Comparison of ENCODE assay signal across 30 cellular contexts in genomic region chr7:155326385-155326784, GRCh38.
"Had no signal": no experiment of that assay in that cellular context is flagged by ENCODE, and none has a peak within 500 bp of the region (broad histone marks: within the 10 kb centered on the region; RNA-seq: fewer than 3 reads in every experiment).

No MANE protein-coding gene starts in this region.

- H3K27ac ChIP-seq: ascending aorta, cardiac muscle cell, VCaP had no signal

- ATAC-seq: activated CD4-positive, alpha-beta T cell treated with anti-CD3 and anti-CD28 coated beads for 36 hours; activated CD8-positive, alpha-beta memory T cell treated with anti-CD3 and anti-CD28 coated beads, Interleukin-2, amount 10 ng/mL, durations not matched to agents 7 days and 5 days; activated CD8-positive, alpha-beta T cell treated with anti-CD3 and anti-CD28 coated beads, Interleukin-2, amount 10 ng/mL, durations not matched to agents 7 days and 5 days; activated naive CD8-positive, alpha-beta T cell treated with anti-CD3 and anti-CD28 coated beads, Interleukin-2, amount 50 U/mL, for 24 hours had no signal

- H3K9me3 ChIP-seq: ascending aorta had no signal

- H3K27me3 ChIP-seq: ascending aorta had no signal

- FAIRE-seq: bronchial epithelial cell, TTC549 had no signal

- DNase-seq: activated B cell treated with CpG ODN at 0.5 μM for 24 hours; activated CD4-positive, alpha-beta memory T cell treated with anti-CD3 and anti-CD28 coated beads, Interleukin-2, amount 10 ng/mL, durations not matched to agents 7 days and 5 days; activated CD4-positive, alpha-beta T cell treated with anti-CD3 and anti-CD28 coated beads for 36 hours; activated CD4-positive, alpha-beta T cell treated with anti-CD3 and anti-CD28 coated beads for 48 hours; activated CD4-positive, alpha-beta T cell treated with anti-CD3 and anti-CD28 coated beads, Interleukin-2, amount 10 ng/mL, durations not matched to agents 7 days and 5 days; activated CD4-positive, alpha-beta T cell treated with anti-CD3 and anti-CD28 coated beads, Interleukin-2, amount 50 U/mL, for 48 hours; activated CD4-positive, CD25-positive, alpha-beta regulatory T cell treated with anti-CD3 and anti-CD28 coated beads, Interleukin-2, amount 50 U/mL, for 72 hours; activated CD8-positive, alpha-beta memory T cell treated with anti-CD3 and anti-CD28 coated beads for 24 hours; activated CD8-positive, alpha-beta memory T cell treated with anti-CD3 and anti-CD28 coated beads, Interleukin-2, amount 10 ng/mL, durations not matched to agents 7 days and 5 days; activated CD8-positive, alpha-beta memory T cell treated with anti-CD3 and anti-CD28 coated beads, Interleukin-2, amount 50 U/mL, for 48 hours; activated CD8-positive, alpha-beta T cell treated with anti-CD3 and anti-CD28 coated beads, Interleukin-2, amount 10 ng/mL, durations not matched to agents 7 days and 5 days; activated effector memory CD4-positive, alpha-beta T cell treated with Interleukin-2 at 50 U/mL for 16 hours; activated gamma-delta T cell; activated naive CD4-positive, alpha-beta T cell treated with anti-CD3 and anti-CD28 coated beads, Interleukin-2, amount 10 ng/mL, durations not matched to agents 7 days and 5 days; activated naive CD4-positive, alpha-beta T cell treated with Interleukin-2 at 50 U/mL for 16 hours; activated naive CD8-positive, alpha-beta T cell treated with anti-CD3 and anti-CD28 coated beads, Interleukin-2, amount 10 ng/mL, durations not matched to agents 7 days and 5 days; activated naive CD8-positive, alpha-beta T cell treated with anti-CD3 and anti-CD28 coated beads, Interleukin-2, amount 50 U/mL, for 24 hours; activated T-cell treated with anti-CD3 and anti-CD28 coated beads, Interleukin-2, amount 50 U/mL, for 24 hours; activated T-cell treated with anti-CD3 and anti-CD28 coated beads, Interleukin-2, amount 50 U/mL, for 48 hours; amygdala; anterior cingulate cortex; caudate nucleus; T-helper 1 cell; T-helper 2 cell; T-helper 9 cell had no signal

- H3K36me3 ChIP-seq: ascending aorta, cardiac muscle cell had no signal

- H3K4me3 ChIP-seq: ascending aorta, cardiac muscle cell had no signal

- H3K4me1 ChIP-seq: ascending aorta had no signal
